In genomic region chr2:241226723-241227634, GRCh38 we compare ENCODE assay signal across 2 cellular contexts.
TF ChIP-seq lines count a peak whose summit lies in the region.

No MANE protein-coding gene starts in this region.

TF ChIP-seq in GM23338, 12 proteins besides CTCF, POLR2A, EP300 and RAD21:
- TF ChIP-seq STAT1 (IDR thresholded peaks at IDR 0.05; ENCODE audit: unreplicated experiment) (no peak), EZH2 (IDR thresholded peaks at IDR 0.05; ENCODE audit: low read depth, unreplicated experiment) (no peak), JUNB (IDR thresholded peaks at IDR 0.05; ENCODE audit: unreplicated experiment) (no peak), CREB1 (CRISPR knock-in tag; IDR thresholded peaks at IDR 0.05; ENCODE audit: low read depth) (no peak), NANOG (IDR thresholded peaks at IDR 0.05; ENCODE audit: borderline replicate concordance) (no peak), POLR2AphosphoS5 (IDR thresholded peaks at IDR 0.05; ENCODE audit: low read depth) (no peak), EZH2phosphoT487 (IDR thresholded peaks at IDR 0.05; ENCODE audit: unreplicated experiment) (no peak), ZNF114 (CRISPR knock-in tag; IDR thresholded peaks at IDR 0.05) (no peak), ETS1 (IDR thresholded peaks at IDR 0.05) (no peak), ZNF331 (CRISPR knock-in tag; IDR thresholded peaks at IDR 0.05; ENCODE audit: low read depth) (no peak)
- TF ChIP-seq, protein P1, sequence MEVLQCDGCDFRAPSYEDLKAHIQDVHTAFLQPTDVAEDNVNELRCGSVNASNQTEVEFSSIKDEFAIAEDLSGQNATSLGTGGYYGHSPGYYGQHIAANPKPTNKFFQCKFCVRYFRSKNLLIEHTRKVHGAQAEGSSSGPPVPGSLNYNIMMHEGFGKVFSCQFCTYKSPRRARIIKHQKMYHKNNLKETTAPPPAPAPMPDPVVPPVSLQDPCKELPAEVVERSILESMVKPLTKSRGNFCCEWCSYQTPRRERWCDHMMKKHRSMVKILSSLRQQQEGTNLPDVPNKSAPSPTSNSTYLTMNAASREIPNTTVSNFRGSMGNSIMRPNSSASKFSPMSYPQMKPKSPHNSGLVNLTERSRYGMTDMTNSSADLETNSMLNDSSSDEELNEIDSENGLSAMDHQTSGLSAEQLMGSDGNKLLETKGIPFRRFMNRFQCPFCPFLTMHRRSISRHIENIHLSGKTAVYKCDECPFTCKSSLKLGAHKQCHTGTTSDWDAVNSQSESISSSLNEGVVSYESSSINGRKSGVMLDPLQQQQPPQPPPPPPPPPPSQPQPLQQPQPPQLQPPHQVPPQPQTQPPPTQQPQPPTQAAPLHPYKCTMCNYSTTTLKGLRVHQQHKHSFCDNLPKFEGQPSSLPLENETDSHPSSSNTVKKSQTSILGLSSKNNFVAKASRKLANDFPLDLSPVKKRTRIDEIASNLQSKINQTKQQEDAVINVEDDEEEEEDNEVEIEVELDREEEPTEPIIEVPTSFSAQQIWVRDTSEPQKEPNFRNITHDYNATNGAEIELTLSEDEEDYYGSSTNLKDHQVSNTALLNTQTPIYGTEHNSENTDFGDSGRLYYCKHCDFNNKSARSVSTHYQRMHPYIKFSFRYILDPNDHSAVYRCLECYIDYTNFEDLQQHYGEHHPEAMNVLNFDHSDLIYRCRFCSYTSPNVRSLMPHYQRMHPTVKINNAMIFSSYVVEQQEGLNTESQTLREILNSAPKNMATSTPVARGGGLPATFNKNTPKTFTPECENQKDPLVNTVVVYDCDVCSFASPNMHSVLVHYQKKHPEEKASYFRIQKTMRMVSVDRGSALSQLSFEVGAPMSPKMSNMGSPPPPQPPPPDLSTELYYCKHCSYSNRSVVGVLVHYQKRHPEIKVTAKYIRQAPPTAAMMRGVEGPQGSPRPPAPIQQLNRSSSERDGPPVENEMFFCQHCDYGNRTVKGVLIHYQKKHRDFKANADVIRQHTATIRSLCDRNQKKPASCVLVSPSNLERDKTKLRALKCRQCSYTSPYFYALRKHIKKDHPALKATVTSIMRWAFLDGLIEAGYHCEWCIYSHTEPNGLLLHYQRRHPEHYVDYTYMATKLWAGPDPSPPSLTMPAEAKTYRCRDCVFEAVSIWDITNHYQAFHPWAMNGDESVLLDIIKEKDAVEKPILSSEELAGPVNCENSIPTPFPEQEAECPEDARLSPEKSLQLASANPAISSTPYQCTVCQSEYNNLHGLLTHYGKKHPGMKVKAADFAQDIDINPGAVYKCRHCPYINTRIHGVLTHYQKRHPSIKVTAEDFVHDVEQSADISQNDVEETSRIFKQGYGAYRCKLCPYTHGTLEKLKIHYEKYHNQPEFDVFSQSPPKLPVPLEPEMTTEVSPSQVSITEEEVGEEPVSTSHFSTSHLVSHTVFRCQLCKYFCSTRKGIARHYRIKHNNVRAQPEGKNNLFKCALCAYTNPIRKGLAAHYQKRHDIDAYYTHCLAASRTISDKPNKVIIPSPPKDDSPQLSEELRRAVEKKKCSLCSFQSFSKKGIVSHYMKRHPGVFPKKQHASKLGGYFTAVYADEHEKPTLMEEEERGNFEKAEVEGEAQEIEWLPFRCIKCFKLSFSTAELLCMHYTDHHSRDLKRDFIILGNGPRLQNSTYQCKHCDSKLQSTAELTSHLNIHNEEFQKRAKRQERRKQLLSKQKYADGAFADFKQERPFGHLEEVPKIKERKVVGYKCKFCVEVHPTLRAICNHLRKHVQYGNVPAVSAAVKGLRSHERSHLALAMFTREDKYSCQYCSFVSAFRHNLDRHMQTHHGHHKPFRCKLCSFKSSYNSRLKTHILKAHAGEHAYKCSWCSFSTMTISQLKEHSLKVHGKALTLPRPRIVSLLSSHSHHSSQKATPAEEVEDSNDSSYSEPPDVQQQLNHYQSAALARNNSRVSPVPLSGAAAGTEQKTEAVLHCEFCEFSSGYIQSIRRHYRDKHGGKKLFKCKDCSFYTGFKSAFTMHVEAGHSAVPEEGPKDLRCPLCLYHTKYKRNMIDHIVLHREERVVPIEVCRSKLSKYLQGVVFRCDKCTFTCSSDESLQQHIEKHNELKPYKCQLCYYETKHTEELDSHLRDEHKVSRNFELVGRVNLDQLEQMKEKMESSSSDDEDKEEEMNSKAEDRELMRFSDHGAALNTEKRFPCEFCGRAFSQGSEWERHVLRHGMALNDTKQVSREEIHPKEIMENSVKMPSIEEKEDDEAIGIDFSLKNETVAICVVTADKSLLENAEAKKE (CRISPR knock-in tag; IDR thresholded peaks at IDR 0.05): no peak
- TF ChIP-seq, protein P2, sequence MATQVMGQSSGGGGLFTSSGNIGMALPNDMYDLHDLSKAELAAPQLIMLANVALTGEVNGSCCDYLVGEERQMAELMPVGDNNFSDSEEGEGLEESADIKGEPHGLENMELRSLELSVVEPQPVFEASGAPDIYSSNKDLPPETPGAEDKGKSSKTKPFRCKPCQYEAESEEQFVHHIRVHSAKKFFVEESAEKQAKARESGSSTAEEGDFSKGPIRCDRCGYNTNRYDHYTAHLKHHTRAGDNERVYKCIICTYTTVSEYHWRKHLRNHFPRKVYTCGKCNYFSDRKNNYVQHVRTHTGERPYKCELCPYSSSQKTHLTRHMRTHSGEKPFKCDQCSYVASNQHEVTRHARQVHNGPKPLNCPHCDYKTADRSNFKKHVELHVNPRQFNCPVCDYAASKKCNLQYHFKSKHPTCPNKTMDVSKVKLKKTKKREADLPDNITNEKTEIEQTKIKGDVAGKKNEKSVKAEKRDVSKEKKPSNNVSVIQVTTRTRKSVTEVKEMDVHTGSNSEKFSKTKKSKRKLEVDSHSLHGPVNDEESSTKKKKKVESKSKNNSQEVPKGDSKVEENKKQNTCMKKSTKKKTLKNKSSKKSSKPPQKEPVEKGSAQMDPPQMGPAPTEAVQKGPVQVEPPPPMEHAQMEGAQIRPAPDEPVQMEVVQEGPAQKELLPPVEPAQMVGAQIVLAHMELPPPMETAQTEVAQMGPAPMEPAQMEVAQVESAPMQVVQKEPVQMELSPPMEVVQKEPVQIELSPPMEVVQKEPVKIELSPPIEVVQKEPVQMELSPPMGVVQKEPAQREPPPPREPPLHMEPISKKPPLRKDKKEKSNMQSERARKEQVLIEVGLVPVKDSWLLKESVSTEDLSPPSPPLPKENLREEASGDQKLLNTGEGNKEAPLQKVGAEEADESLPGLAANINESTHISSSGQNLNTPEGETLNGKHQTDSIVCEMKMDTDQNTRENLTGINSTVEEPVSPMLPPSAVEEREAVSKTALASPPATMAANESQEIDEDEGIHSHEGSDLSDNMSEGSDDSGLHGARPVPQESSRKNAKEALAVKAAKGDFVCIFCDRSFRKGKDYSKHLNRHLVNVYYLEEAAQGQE (IDR thresholded peaks at IDR 0.05; ENCODE audit: unreplicated experiment): no peak

TF ChIP-seq in GM12878, 131 proteins besides CTCF, POLR2A, EP300 and RAD21:
- TF ChIP-seq PML (IDR thresholded peaks at IDR 0.05; ENCODE audit: low read length): 0 out of 2 replicates have a peak, but pooled peaks have one; percentile 30
- TF ChIP-seq, protein P3, sequence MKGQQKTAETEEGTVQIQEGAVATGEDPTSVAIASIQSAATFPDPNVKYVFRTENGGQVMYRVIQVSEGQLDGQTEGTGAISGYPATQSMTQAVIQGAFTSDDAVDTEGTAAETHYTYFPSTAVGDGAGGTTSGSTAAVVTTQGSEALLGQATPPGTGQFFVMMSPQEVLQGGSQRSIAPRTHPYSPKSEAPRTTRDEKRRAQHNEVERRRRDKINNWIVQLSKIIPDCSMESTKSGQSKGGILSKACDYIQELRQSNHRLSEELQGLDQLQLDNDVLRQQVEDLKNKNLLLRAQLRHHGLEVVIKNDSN (IDR thresholded peaks at IDR 0.05; ENCODE audit: borderline replicate concordance, extremely low read length, insufficient read depth, low read depth, low read length): no peak
- 0 out of 2 replicates have a peak, but pooled peaks have one; percentile 34 for TF ChIP-seq SMAD5 (IDR thresholded peaks at IDR 0.05; ENCODE audit: low read depth)
